ENCODE assay signal across 8 cellular contexts in the genomic region with DNA sequence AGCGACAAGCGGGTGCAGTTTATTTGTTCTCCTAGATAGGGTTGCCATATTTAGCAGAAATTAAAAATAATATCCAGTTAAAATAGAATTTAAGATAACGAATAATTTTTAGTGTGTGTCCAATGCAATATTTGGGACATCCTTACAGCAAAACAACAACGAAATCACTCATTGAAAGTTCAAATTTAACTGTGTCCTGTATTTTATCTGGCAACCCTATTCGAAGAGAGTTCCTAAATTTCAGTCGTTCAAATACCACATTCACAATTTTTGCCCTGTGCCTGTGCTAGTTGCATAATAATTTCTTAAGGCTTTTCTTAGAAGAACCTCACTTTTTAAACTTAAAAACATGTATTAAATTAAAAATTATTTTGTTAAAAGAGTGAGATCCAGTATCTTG. TPM values are rescaled to one million over a fixed set of nuclear protein-coding genes. Genes with fewer than 3 reads are reported as not detected.
DNase-seq lines count a peak whose midpoint lies in the region; ATAC-seq and TF ChIP-seq lines count a peak whose summit lies in the region.

No MANE protein-coding gene starts in this region.

- TF ChIP-seq CTCF in brain (conservative IDR thresholded peaks at IDR 0.05) = no peak
- TF ChIP-seq CTCF in type B pancreatic cell (conservative IDR thresholded peaks at IDR 0.05) = no peak

- peaks cover 70% of the 10 kb centered on the region for H3K4me1 Mint-ChIP-seq in activated naive CD4-positive, alpha-beta T cell treated with anti-CD3 and anti-CD28 coated beads, Interleukin-2, amount 10 ng/mL, durations not matched to agents 7 days and 5 days
- H3K4me1 Mint-ChIP-seq in brain (peaks cover 58% of the 10 kb centered on the region), memory B cell (peaks cover 35% of the 10 kb centered on the region), type B pancreatic cell (ENCODE audit: unreplicated experiment) (peaks cover 45% of the 10 kb centered on the region)

- peaks cover 9% of the 10 kb centered on the region for H3K27me3 Mint-ChIP-seq in activated naive CD4-positive, alpha-beta T cell treated with anti-CD3 and anti-CD28 coated beads, Interleukin-2, amount 10 ng/mL, durations not matched to agents 7 days and 5 days
- H3K27me3 Mint-ChIP-seq in brain (peaks cover 20% of the 10 kb centered on the region), memory B cell (no peaks in the 10 kb centered on the region), type B pancreatic cell (peaks cover 18% of the 10 kb centered on the region)

- H3K4me3 Mint-ChIP-seq in activated naive CD4-positive, alpha-beta T cell treated with anti-CD3 and anti-CD28 coated beads, Interleukin-2, amount 10 ng/mL, durations not matched to agents 7 days and 5 days = peak overlapping the region; percentile 91
- peak overlapping the region; percentile 84 to 91 (median 87) for H3K4me3 Mint-ChIP-seq in brain
- H3K4me3 Mint-ChIP-seq in memory B cell = peak overlapping the region; percentile 92
- peak overlapping the region; percentile 92 for H3K4me3 Mint-ChIP-seq in type B pancreatic cell

- H3K9me3 Mint-ChIP-seq in activated naive CD4-positive, alpha-beta T cell treated with anti-CD3 and anti-CD28 coated beads, Interleukin-2, amount 10 ng/mL, durations not matched to agents 7 days and 5 days = no peaks in the 10 kb centered on the region
- no peaks in the 10 kb centered on the region for H3K9me3 Mint-ChIP-seq in brain
- H3K9me3 Mint-ChIP-seq in memory B cell = no peaks in the 10 kb centered on the region
- no peaks in the 10 kb centered on the region for H3K9me3 Mint-ChIP-seq in type B pancreatic cell

- peaks cover 31% of the 10 kb centered on the region for H3K36me3 Mint-ChIP-seq in activated naive CD4-positive, alpha-beta T cell treated with anti-CD3 and anti-CD28 coated beads, Interleukin-2, amount 10 ng/mL, durations not matched to agents 7 days and 5 days
- peaks cover 7% of the 10 kb centered on the region for H3K36me3 Mint-ChIP-seq in brain
- peaks cover 23% of the 10 kb centered on the region for H3K36me3 Mint-ChIP-seq in memory B cell
- peaks cover 15% of the 10 kb centered on the region for H3K36me3 Mint-ChIP-seq in type B pancreatic cell

- CTCF ChIA-PET in activated naive CD4-positive, alpha-beta T cell treated with anti-CD3 and anti-CD28 coated beads, Interleukin-2, amount 10 ng/mL, durations not matched to agents 7 days and 5 days (lab: Charles Lee) = interaction anchor here (0.8 kb wide), 1 partner anchor 220 kb away, joined by 4 read pairs; no protein-coding TSS in a partner anchor

- no peak for DNase-seq in activated naive CD4-positive, alpha-beta T cell treated with anti-CD3 and anti-CD28 coated beads, Interleukin-2, amount 10 ng/mL, durations not matched to agents 7 days and 5 days
- DNase-seq in activated naive CD4-positive, alpha-beta T cell treated with anti-CD3 and anti-CD28 coated beads, Interleukin-2, amount 50 U/mL, for 16 hours = no peak
- DNase-seq in memory B cell (ENCODE audit: low spot score in 2 of 2) (no peak), type B pancreatic cell (ENCODE audit: extremely low spot score, unreplicated experiment) (no peak), OCI-M1 (lab: John Stamatoyannopoulos, UW) (no peak), NCI-H146 (lab: John Stamatoyannopoulos, UW) (no peak)

- ATAC-seq in memory B cell (ENCODE audit: low read depth) = no peak
- ATAC-seq in GM21526 (IDR thresholded peaks at IDR 0.05; ENCODE audit: low FRiP score, unreplicated experiment) = no peak

- H3K27ac Mint-ChIP-seq in activated naive CD4-positive, alpha-beta T cell treated with anti-CD3 and anti-CD28 coated beads, Interleukin-2, amount 10 ng/mL, durations not matched to agents 7 days and 5 days = peak overlapping the region; percentile 98
- H3K27ac Mint-ChIP-seq in brain = peak overlapping the region; percentile 60 to 97 (median 95)
- H3K27ac Mint-ChIP-seq in memory B cell = peak overlapping the region; percentile 98
- H3K27ac Mint-ChIP-seq in type B pancreatic cell = peak overlapping the region; percentile 100

RNA-seq across cellular contexts. Expression of gene DGUOK, which starts 0.7 kb away (rescaled TPM):
- 105 TPM for polyA plus RNA-seq in brain (ENCODE audit: insufficient read depth, low read depth, low replicate concordance)
- 59.3 and 73.4 TPM in 2 replicates for total RNA-seq in type B pancreatic cell (ENCODE audit: low replicate concordance)

RNA-seq across cellular contexts. Expression of gene ACTG2, which starts 34.5 kb away (rescaled TPM):
- polyA plus RNA-seq in brain (ENCODE audit: insufficient read depth, low read depth, low replicate concordance) = 1.6 TPM
- total RNA-seq in type B pancreatic cell (ENCODE audit: low replicate concordance) = 4.2 and 13.7 TPM in 2 replicates

RNA-seq across cellular contexts. Expression of gene TET3, which starts 57.4 kb away (rescaled TPM):
- 9.4 TPM for polyA plus RNA-seq in brain (ENCODE audit: insufficient read depth, low read depth, low replicate concordance)
- 34.6 and 71.5 TPM in 2 replicates for total RNA-seq in type B pancreatic cell (ENCODE audit: low replicate concordance)
